Comparison of ENCODE assay signal across 8 cellular contexts in genomic region chr6:25147191-25147590, GRCh38.
DNase-seq lines count a peak whose midpoint lies in the region; ATAC-seq lines count a peak whose summit lies in the region.

No MANE protein-coding gene starts in this region.

- DNase-seq in activated CD8-positive, alpha-beta memory T cell treated with anti-CD3 and anti-CD28 coated beads, Interleukin-2, amount 10 ng/mL, durations not matched to agents 7 days and 5 days, result no peak
- DNase-seq in activated CD8-positive, alpha-beta memory T cell treated with anti-CD3 and anti-CD28 coated beads, Interleukin-2, amount 50 U/mL, for 4 hours, result no peak
- DNase-seq in Kasumi-1 (lab: John Stamatoyannopoulos, UW) (peak; percentile 49 to 60), NCI-H1694 treated with DMSO at 0.1 percent for 48 hours (lab: John Stamatoyannopoulos, UW) (no peak), amniotic stem cell (lab: John Stamatoyannopoulos, UW) (no peak), LoVo (ENCODE audit: low spot score) (no peak)
- no peak for DNase-seq in stimulated activated naive CD8-positive, alpha-beta T cell treated with anti-CD3 and anti-CD28 coated beads, Interleukin-15, amount 100 ng/mL, for 72 hours

- no peaks in the 10 kb centered on the region for H3K27me3 Mint-ChIP-seq in activated CD8-positive, alpha-beta memory T cell treated with anti-CD3 and anti-CD28 coated beads, Interleukin-2, amount 10 ng/mL, durations not matched to agents 7 days and 5 days
- H3K27me3 Mint-ChIP-seq in stimulated activated naive CD8-positive, alpha-beta T cell treated with anti-CD3 and anti-CD28 coated beads, Interleukin-15, amount 100 ng/mL, for 72 hours, result no peaks in the 10 kb centered on the region

- no peak overlapping the region for H3K4me3 Mint-ChIP-seq in activated CD8-positive, alpha-beta memory T cell treated with anti-CD3 and anti-CD28 coated beads, Interleukin-2, amount 10 ng/mL, durations not matched to agents 7 days and 5 days
- H3K4me3 Mint-ChIP-seq in stimulated activated naive CD8-positive, alpha-beta T cell treated with anti-CD3 and anti-CD28 coated beads, Interleukin-15, amount 100 ng/mL, for 72 hours, result no peak overlapping the region

- no peak overlapping the region for H3K27ac Mint-ChIP-seq in activated CD8-positive, alpha-beta memory T cell treated with anti-CD3 and anti-CD28 coated beads, Interleukin-2, amount 10 ng/mL, durations not matched to agents 7 days and 5 days
- H3K27ac Mint-ChIP-seq in stimulated activated naive CD8-positive, alpha-beta T cell treated with anti-CD3 and anti-CD28 coated beads, Interleukin-15, amount 100 ng/mL, for 72 hours, result no peak overlapping the region

- peaks cover 28% of the 10 kb centered on the region for H3K4me1 Mint-ChIP-seq in activated CD8-positive, alpha-beta memory T cell treated with anti-CD3 and anti-CD28 coated beads, Interleukin-2, amount 10 ng/mL, durations not matched to agents 7 days and 5 days
- H3K4me1 Mint-ChIP-seq in stimulated activated naive CD8-positive, alpha-beta T cell treated with anti-CD3 and anti-CD28 coated beads, Interleukin-15, amount 100 ng/mL, for 72 hours, result peaks cover 47% of the 10 kb centered on the region

- peaks cover 14% of the 10 kb centered on the region for H3K9me3 Mint-ChIP-seq in activated CD8-positive, alpha-beta memory T cell treated with anti-CD3 and anti-CD28 coated beads, Interleukin-2, amount 10 ng/mL, durations not matched to agents 7 days and 5 days (ENCODE audit: low read depth)
- peaks cover 9 to 18% of the 10 kb centered on the region in 2 donors for H3K9me3 Mint-ChIP-seq in stimulated activated naive CD8-positive, alpha-beta T cell treated with anti-CD3 and anti-CD28 coated beads, Interleukin-15, amount 100 ng/mL, for 72 hours

- CTCF ChIA-PET in activated CD8-positive, alpha-beta memory T cell treated with anti-CD3 and anti-CD28 coated beads, Interleukin-2, amount 10 ng/mL, durations not matched to agents 7 days and 5 days (lab: Charles Lee), result no interaction called here

- peak; percentile 33 for ATAC-seq in activated CD8-positive, alpha-beta memory T cell treated with anti-CD3 and anti-CD28 coated beads, Interleukin-2, amount 10 ng/mL, durations not matched to agents 7 days and 5 days
- ATAC-seq in HG02759 (IDR thresholded peaks at IDR 0.05; ENCODE audit: unreplicated experiment), result peak; percentile 98
- peak; percentile 88 for ATAC-seq in stimulated activated naive CD8-positive, alpha-beta T cell treated with anti-CD3 and anti-CD28 coated beads, Interleukin-15, amount 100 ng/mL, for 72 hours

- peaks cover 45% of the 10 kb centered on the region for H3K36me3 Mint-ChIP-seq in activated CD8-positive, alpha-beta memory T cell treated with anti-CD3 and anti-CD28 coated beads, Interleukin-2, amount 10 ng/mL, durations not matched to agents 7 days and 5 days

Comparison
In these comparisons a context has a peak if more than half of its experiments do, and no peak if none do; other contexts are left out.
1. ATAC-seq: peak in every context shown above with its lines; median percentile 98 in HG02759; 88 in stimulated activated naive CD8-positive, alpha-beta T cell treated with anti-CD3 and anti-CD28 coated beads, Interleukin-15, amount 100 ng/mL, for 72 hours; 33 in activated CD8-positive, alpha-beta memory T cell treated with anti-CD3 and anti-CD28 coated beads, Interleukin-2, amount 10 ng/mL, durations not matched to agents 7 days and 5 days.
2. DNase-seq: peak in Kasumi-1 (2 of 2); none in activated CD8-positive, alpha-beta memory T cell treated with anti-CD3 and anti-CD28 coated beads, Interleukin-2, amount 10 ng/mL, durations not matched to agents 7 days and 5 days (single experiment), activated CD8-positive, alpha-beta memory T cell treated with anti-CD3 and anti-CD28 coated beads, Interleukin-2, amount 50 U/mL, for 4 hours (single experiment), stimulated activated naive CD8-positive, alpha-beta T cell treated with anti-CD3 and anti-CD28 coated beads, Interleukin-15, amount 100 ng/mL, for 72 hours (0 of 2), NCI-H1694 treated with DMSO at 0.1 percent for 48 hours (single experiment), amniotic stem cell (single experiment) and LoVo (single experiment).